16 cellular contexts compared by ENCODE assay signal in the genomic region with DNA sequence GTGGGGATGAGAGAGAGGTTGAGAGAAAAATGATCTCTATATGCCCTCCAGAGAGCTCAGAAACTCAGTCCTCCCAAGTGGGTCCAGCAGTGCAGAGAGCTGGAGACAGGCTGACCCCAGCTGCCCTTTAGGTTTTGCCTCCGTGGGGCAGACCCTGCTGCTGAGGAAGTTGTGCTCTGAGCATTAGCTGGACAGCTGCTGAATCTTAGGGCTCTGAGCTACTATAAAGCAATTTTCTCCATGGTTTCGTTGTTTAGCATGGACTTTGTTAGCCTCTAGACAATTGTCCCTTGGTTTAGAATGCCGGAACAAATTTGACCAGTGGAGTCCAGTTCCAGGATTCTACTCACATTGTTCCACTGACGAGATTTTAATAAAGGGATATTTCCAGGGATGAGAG.
"Had no signal": no experiment of that assay in that cellular context is flagged by ENCODE, and none has a peak within 500 bp of the region (broad histone marks: within the 10 kb centered on the region; RNA-seq: fewer than 3 reads in every experiment).

No MANE protein-coding gene starts in this region.

- H3K27me3 Mint-ChIP-seq: activated naive CD4-positive, alpha-beta T cell treated with anti-CD3 and anti-CD28 coated beads, Interleukin-2, amount 50 U/mL, for 24 hours; T-helper 17 cell had no signal

- H3K4me1 Mint-ChIP-seq: activated naive CD4-positive, alpha-beta T cell treated with anti-CD3 and anti-CD28 coated beads, Interleukin-2, amount 50 U/mL, for 24 hours had no signal

- H3K9me3 ChIP-seq: lower lobe of right lung, sigmoid colon, SK-N-SH, testis had no signal

- H3K4me3 ChIP-seq: lower lobe of right lung, sigmoid colon, testis had no signal

- H3K27ac ChIP-seq: brain microvascular endothelial cell, lower lobe of right lung, sigmoid colon, testis had no signal

- H3K9ac ChIP-seq: SK-N-SH had no signal

- ATAC-seq: activated CD8-positive, alpha-beta T cell treated with anti-CD3 and anti-CD28 coated beads for 36 hours; esophagus mucosa; lower lobe of right lung; naive thymus-derived CD4-positive, alpha-beta T cell; T-helper 17 cell had no signal

- H3K4me1 ChIP-seq: lower lobe of right lung, sigmoid colon, testis had no signal

- H3K27me3 ChIP-seq: brain microvascular endothelial cell, sigmoid colon, testis had no signal

- H3K27ac Mint-ChIP-seq: activated naive CD4-positive, alpha-beta T cell treated with anti-CD3 and anti-CD28 coated beads, Interleukin-2, amount 50 U/mL, for 24 hours; naive thymus-derived CD4-positive, alpha-beta T cell; T-helper 17 cell had no signal

- H3K36me3 ChIP-seq: brain microvascular endothelial cell, lower lobe of right lung, sigmoid colon had no signal

- H3K9me3 Mint-ChIP-seq: activated CD8-positive, alpha-beta T cell treated with anti-CD3 and anti-CD28 coated beads for 36 hours; activated naive CD4-positive, alpha-beta T cell treated with anti-CD3 and anti-CD28 coated beads, Interleukin-2, amount 50 U/mL, for 24 hours; naive thymus-derived CD4-positive, alpha-beta T cell; stimulated activated naive CD8-positive, alpha-beta T cell treated with anti-CD3 and anti-CD28 coated beads, Interleukin-15, amount 100 ng/mL, for 72 hours had no signal

- H3K4me2 ChIP-seq: SK-N-SH had no signal

- H3K36me3 Mint-ChIP-seq: activated naive CD4-positive, alpha-beta T cell treated with anti-CD3 and anti-CD28 coated beads, Interleukin-2, amount 50 U/mL, for 24 hours; naive thymus-derived CD4-positive, alpha-beta T cell had no signal

- DNase-seq: activated CD4-positive, CD25-positive, alpha-beta regulatory T cell treated with anti-CD3 and anti-CD28 coated beads, Interleukin-2, amount 50 U/mL, for 72 hours; activated CD8-positive, alpha-beta memory T cell treated with anti-CD3 and anti-CD28 coated beads, Interleukin-2, amount 50 U/mL, for 4 hours; activated CD8-positive, alpha-beta T cell treated with anti-CD3 and anti-CD28 coated beads for 36 hours; activated effector memory CD4-positive, alpha-beta T cell treated with Interleukin-2 at 50 U/mL for 16 hours; amygdala; brain microvascular endothelial cell; lower lobe of right lung; naive thymus-derived CD4-positive, alpha-beta T cell; sigmoid colon; SK-N-SH; stimulated activated CD4-positive, alpha-beta T cell treated with anti-CD3 and anti-CD28 coated beads, Interleukin-12 subunit alpha, Interleukin-12 subunit beta, amount 100 ng/mL, for 4 hours; stimulated activated naive CD8-positive, alpha-beta T cell treated with anti-CD3 and anti-CD28 coated beads, Interleukin-15, amount 100 ng/mL, for 72 hours; T-helper 17 cell; testis had no signal

- H3K9me2 ChIP-seq: SK-N-SH had no signal

- H3K4me3 Mint-ChIP-seq: activated CD8-positive, alpha-beta T cell treated with anti-CD3 and anti-CD28 coated beads for 36 hours; activated naive CD4-positive, alpha-beta T cell treated with anti-CD3 and anti-CD28 coated beads, Interleukin-2, amount 50 U/mL, for 24 hours; naive thymus-derived CD4-positive, alpha-beta T cell; T-helper 17 cell had no signal
